1 cellular context compared by ENCODE assay signal in the genomic region with DNA sequence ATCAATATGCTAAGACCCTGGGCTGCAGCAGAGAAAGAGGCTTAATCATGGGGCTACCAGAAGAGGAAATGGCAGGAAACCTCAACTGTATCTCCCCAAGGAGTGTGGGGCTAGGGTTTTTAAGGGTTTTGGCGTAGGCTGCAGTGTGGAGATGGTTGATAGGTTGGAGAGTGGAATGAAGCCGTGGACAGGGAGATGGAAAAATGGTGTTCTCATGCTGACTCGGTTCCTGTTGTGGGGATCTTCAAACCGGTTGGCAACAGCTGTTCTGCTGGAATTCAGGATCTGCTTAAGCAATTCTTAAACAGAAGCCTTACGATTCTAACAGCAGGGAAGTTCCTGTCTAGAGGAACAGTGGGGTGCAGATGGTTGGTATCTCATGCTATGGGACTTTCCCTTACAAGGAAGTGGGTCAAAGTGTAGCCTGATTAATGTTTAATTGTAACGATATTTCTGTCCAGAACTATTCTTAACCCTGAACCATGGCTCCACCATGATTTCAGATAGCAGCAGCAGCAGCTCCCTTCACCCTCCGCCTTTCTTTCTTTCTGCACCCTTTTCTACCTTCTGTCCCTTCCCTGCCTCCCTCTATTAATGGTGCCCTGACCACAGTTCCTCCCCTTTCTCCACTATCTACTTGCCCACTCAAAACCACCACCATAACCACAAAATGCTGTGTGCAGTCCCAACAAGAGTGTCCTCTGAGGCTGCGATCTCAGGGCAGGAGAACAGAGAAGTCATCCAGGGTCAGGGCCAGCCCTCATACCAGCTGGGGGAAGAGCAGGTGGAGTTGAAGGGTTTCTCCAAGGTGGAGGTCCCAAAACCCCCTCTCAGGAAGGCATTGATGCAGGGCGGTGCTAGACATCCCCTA.
TF ChIP-seq lines count a peak whose summit lies in the region.

No MANE protein-coding gene starts in this region.

TF ChIP-seq in SK-N-SH, 30 proteins besides CTCF, POLR2A, EP300 and RAD21 (continued from another document):
- TF ChIP-seq SMC3 (IDR thresholded peaks at IDR 0.05; ENCODE audit: low read depth, low read length) (no peak), POLR2AphosphoS5 (IDR thresholded peaks at IDR 0.05; ENCODE audit: low read depth, low read length) (no peak), GABPA (IDR thresholded peaks at IDR 0.05; ENCODE audit: low read depth) (no peak), YY1 (IDR thresholded peaks at IDR 0.05; ENCODE audit: low read depth) (no peak), RXRA (IDR thresholded peaks at IDR 0.05; ENCODE audit: borderline replicate concordance, low read depth) (no peak), SIN3A (IDR thresholded peaks at IDR 0.05; ENCODE audit: borderline replicate concordance, low read depth, low read length) (no peak), MXI1 (IDR thresholded peaks at IDR 0.05; ENCODE audit: low read depth, low read length) (no peak)
- TF ChIP-seq, protein P1, sequence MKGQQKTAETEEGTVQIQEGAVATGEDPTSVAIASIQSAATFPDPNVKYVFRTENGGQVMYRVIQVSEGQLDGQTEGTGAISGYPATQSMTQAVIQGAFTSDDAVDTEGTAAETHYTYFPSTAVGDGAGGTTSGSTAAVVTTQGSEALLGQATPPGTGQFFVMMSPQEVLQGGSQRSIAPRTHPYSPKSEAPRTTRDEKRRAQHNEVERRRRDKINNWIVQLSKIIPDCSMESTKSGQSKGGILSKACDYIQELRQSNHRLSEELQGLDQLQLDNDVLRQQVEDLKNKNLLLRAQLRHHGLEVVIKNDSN (IDR thresholded peaks at IDR 0.05; ENCODE audit: borderline replicate concordance, low read depth) = no peak
- TF ChIP-seq, protein P2, sequence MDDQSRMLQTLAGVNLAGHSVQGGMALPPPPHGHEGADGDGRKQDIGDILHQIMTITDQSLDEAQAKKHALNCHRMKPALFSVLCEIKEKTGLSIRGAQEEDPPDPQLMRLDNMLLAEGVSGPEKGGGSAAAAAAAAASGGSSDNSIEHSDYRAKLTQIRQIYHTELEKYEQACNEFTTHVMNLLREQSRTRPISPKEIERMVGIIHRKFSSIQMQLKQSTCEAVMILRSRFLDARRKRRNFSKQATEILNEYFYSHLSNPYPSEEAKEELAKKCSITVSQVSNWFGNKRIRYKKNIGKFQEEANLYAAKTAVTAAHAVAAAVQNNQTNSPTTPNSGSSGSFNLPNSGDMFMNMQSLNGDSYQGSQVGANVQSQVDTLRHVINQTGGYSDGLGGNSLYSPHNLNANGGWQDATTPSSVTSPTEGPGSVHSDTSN (IDR thresholded peaks at IDR 0.05) = no peak
